8 cellular contexts compared by ENCODE assay signal in genomic region chr7:132430863-132431822, GRCh38.
A peak's percentile ranks its signal among the peaks of the same experiment; 100 is the strongest.
DNase-seq lines count a peak whose midpoint lies in the region; ATAC-seq and TF ChIP-seq lines count a peak whose summit lies in the region.

No MANE protein-coding gene starts in this region.

- no peak for TF ChIP-seq CTCF in fibroblast of villous mesenchyme (IDR thresholded peaks at IDR 0.05; ENCODE audit: insufficient read depth, low read depth, low read length)

- intact Hi-C loops in activated CD4-positive, alpha-beta memory T cell treated with anti-CD3 and anti-CD28 coated beads for 36 hours (cut with micrococcal nuclease), result loop anchor here (1.0 to 10.0 kb wide), 4 partner anchors 20 to 224 kb away; no protein-coding TSS in a partner anchor

- peaks cover 3% of the 10 kb centered on the region for H3K27me3 Mint-ChIP-seq in activated CD4-positive, alpha-beta memory T cell treated with anti-CD3 and anti-CD28 coated beads for 36 hours

- no peak overlapping the region for H3K4me3 ChIP-seq in fibroblast of villous mesenchyme (ENCODE audit: low read depth, low read length)

- no peaks in the 10 kb centered on the region for H3K9me3 Mint-ChIP-seq in activated CD4-positive, alpha-beta memory T cell treated with anti-CD3 and anti-CD28 coated beads for 36 hours

- peaks cover 61% of the 10 kb centered on the region for H3K4me1 Mint-ChIP-seq in activated CD4-positive, alpha-beta memory T cell treated with anti-CD3 and anti-CD28 coated beads for 36 hours (ENCODE audit: low read depth)

- no peak overlapping the region for H3K4me3 Mint-ChIP-seq in activated CD4-positive, alpha-beta memory T cell treated with anti-CD3 and anti-CD28 coated beads for 36 hours

- POLR2A ChIA-PET in activated CD4-positive, alpha-beta memory T cell treated with anti-CD3 and anti-CD28 coated beads for 36 hours (lab: Charles Lee), result no interaction called here

- DNase-seq in DMS 273 (lab: John Stamatoyannopoulos, UW; ENCODE audit: unreplicated experiment) (peak; percentile 37), DMS 273 treated with DMSO at 0.1 percent for 48 hours (lab: John Stamatoyannopoulos, UW) (no peak), fibroblast of villous mesenchyme (ENCODE audit: low read depth) (peak; percentile 55)
- DNase-seq in activated CD4-positive, alpha-beta memory T cell treated with anti-CD3 and anti-CD28 coated beads for 36 hours, result peak; percentile 73
- peak; percentile 45 to 53 for DNase-seq in stimulated activated CD8-positive, alpha-beta memory T cell treated with anti-CD3 and anti-CD28 coated beads, Interleukin-7, amount 100 ng/mL, for 48 hours (ENCODE audit: extremely low read depth in 1 of 2, low read depth in 1 of 2)

- ATAC-seq in GM19463 (IDR thresholded peaks at IDR 0.05; ENCODE audit: unreplicated experiment) (no peak), GM21737 (IDR thresholded peaks at IDR 0.05; ENCODE audit: unreplicated experiment) (no peak), GM21447 (IDR thresholded peaks at IDR 0.05; ENCODE audit: unreplicated experiment) (no peak)

- peak overlapping the region; percentile 74 for H3K27ac Mint-ChIP-seq in activated CD4-positive, alpha-beta memory T cell treated with anti-CD3 and anti-CD28 coated beads for 36 hours

- H3K36me3 Mint-ChIP-seq in activated CD4-positive, alpha-beta memory T cell treated with anti-CD3 and anti-CD28 coated beads for 36 hours, result no peaks in the 10 kb centered on the region

- CTCF ChIA-PET in activated CD4-positive, alpha-beta memory T cell treated with anti-CD3 and anti-CD28 coated beads for 36 hours (lab: Charles Lee), result interaction anchor here (0.5 to 1.9 kb wide), 2 partner anchors 149 to 499 kb away, joined by 3 to 6 read pairs; no protein-coding TSS in a partner anchor
